Comparison of ENCODE assay signal across 8 cellular contexts in genomic region chr17:44794699-44795413, GRCh38. TPM values are rescaled to one million over a fixed set of nuclear protein-coding genes. Genes with fewer than 3 reads are reported as not detected.
A peak's percentile ranks its signal among the peaks of the same experiment; 100 is the strongest.
DNase-seq lines count a peak whose midpoint lies in the region; ATAC-seq, FAIRE-seq and TF ChIP-seq lines count a peak whose summit lies in the region.

No MANE protein-coding gene starts in this region.

- peaks cover 15 to 57% of the 10 kb centered on the region in 2 experiments for H3K4me1 ChIP-seq in HCT116 (ENCODE audit: control insufficient read depth in 1 of 2, insufficient read depth in 2 of 2, low read length in 2 of 2)
- peaks cover 27% of the 10 kb centered on the region for H3K4me1 ChIP-seq in cardiac muscle cell (ENCODE audit: low read depth)
- peaks cover 6% of the 10 kb centered on the region for H3K4me1 ChIP-seq in smooth muscle cell (ENCODE audit: low read depth)
- no peaks in the 10 kb centered on the region for H3K4me1 ChIP-seq in CD8-positive, alpha-beta memory T cell (ENCODE audit: insufficient read depth, low read length)

- H3K27me3 Mint-ChIP-seq in CD8-positive, alpha-beta memory T cell: peaks cover 2 to 15% of the 10 kb centered on the region in 2 donors

- intact Hi-C loops in HCT116 (cut with micrococcal nuclease): no loop called here

- H2AFZ ChIP-seq in HCT116 (ENCODE audit: low read depth, low read length, poor library complexity, severe bottlenecking): no peak overlapping the region
- H2AFZ ChIP-seq in smooth muscle cell (ENCODE audit: low read depth): peak overlapping the region; percentile 18

- ATAC-seq in HCT116: peak; percentile 70
- ATAC-seq in HG03442 (IDR thresholded peaks at IDR 0.05; ENCODE audit: unreplicated experiment): no peak

- WGBS in smooth muscle cell (ENCODE audit: low lambda C conversion rate): 46% methylated on average over 14 of the region's 14 CpGs

- TF ChIP-seq CTCF in HCT116 (IDR thresholded peaks at IDR 0.05 in 2 of 3, conservative IDR thresholded peaks at IDR 0.05 in 1 of 3; ENCODE audit: borderline replicate concordance in 1 of 3, insufficient read depth in 1 of 3, low read depth in 2 of 3, low read length in 2 of 3): no peak
- no peak for TF ChIP-seq CTCF in cardiac muscle cell (IDR thresholded peaks at IDR 0.05; ENCODE audit: low read depth, low read length)
- no peak for TF ChIP-seq CTCF in smooth muscle cell (IDR thresholded peaks at IDR 0.05; ENCODE audit: borderline replicate concordance, insufficient read depth, poor library complexity, severe bottlenecking)
- TF ChIP-seq CTCF in D721Med (IDR thresholded peaks at IDR 0.05; ENCODE audit: insufficient read depth, missing control alignments): no peak

- BruUV-seq in HCT116 (replicated peaks; lab: Mats Ljungman, UMichigan): no TSS peak

- H3K9ac ChIP-seq in HCT116 (ENCODE audit: low read length) (peak overlapping the region; percentile 51), smooth muscle cell (ENCODE audit: low read depth) (peak overlapping the region; percentile 89)

- POLR2A ChIA-PET in HCT116 (lab: Charles Lee): interaction anchor here (1.2 to 1.4 kb wide), 2 partner anchors 26 to 355 kb away, joined by 4 read pairs; no protein-coding TSS in a partner anchor
- POLR2A ChIA-PET in CD8-positive, alpha-beta memory T cell (lab: Charles Lee): no interaction called here

- CTCF ChIA-PET in HCT116 (lab: Charles Lee): interaction anchor here (3.7 kb wide), 1 partner anchor 15 kb away, joined by 12 read pairs; no protein-coding TSS in a partner anchor
- CTCF ChIA-PET in CD8-positive, alpha-beta memory T cell (lab: Charles Lee): interaction anchor here (1.0 kb wide), 1 partner anchor 71 kb away, joined by 3 read pairs; no protein-coding TSS in a partner anchor

- H3K4me2 ChIP-seq in HCT116 (ENCODE audit: low read length): peak overlapping the region; percentile 65
- peak overlapping the region; percentile 62 for H3K4me2 ChIP-seq in smooth muscle cell

- H3K79me2 ChIP-seq in HCT116 (ENCODE audit: insufficient read depth, low read length): peaks cover 14% of the 10 kb centered on the region; the same call in 1 of the 2 replicates
- H3K79me2 ChIP-seq in smooth muscle cell (ENCODE audit: low read depth): no peaks in the 10 kb centered on the region

- H3K9me2 ChIP-seq in HCT116 (ENCODE audit: insufficient read depth): no peaks in the 10 kb centered on the region

- no peak overlapping the region for H3K27ac Mint-ChIP-seq in CD8-positive, alpha-beta memory T cell

- H3K4me3 Mint-ChIP-seq in CD8-positive, alpha-beta memory T cell: no peak overlapping the region

- H3K36me3 ChIP-seq in HCT116 (ENCODE audit: control insufficient read depth in 1 of 2, insufficient read depth in 2 of 2, low read length in 2 of 2): peaks cover 0 to 9% of the 10 kb centered on the region in 2 experiments; a peak in 1 of 4 replicates
- no peaks in the 10 kb centered on the region for H3K36me3 ChIP-seq in cardiac muscle cell
- no peaks in the 10 kb centered on the region for H3K36me3 ChIP-seq in smooth muscle cell (ENCODE audit: low read depth)
- no peaks in the 10 kb centered on the region for H3K36me3 ChIP-seq in CD8-positive, alpha-beta memory T cell (ENCODE audit: insufficient read depth, low read length)

- H3K27me3 ChIP-seq in HCT116 (ENCODE audit: insufficient read depth, low read length) (no peaks in the 10 kb centered on the region), cardiac muscle cell (no peaks in the 10 kb centered on the region), smooth muscle cell (ENCODE audit: low read depth) (no peaks in the 10 kb centered on the region)
- H3K27me3 ChIP-seq in CD8-positive, alpha-beta memory T cell (ENCODE audit: insufficient read depth, low read length, poor library complexity, severe bottlenecking): no peaks in the 10 kb centered on the region

- peaks cover 19% of the 10 kb centered on the region for H3F3A ChIP-seq in smooth muscle cell (ENCODE audit: low read depth)

- no peaks in the 10 kb centered on the region for H3K9me3 Mint-ChIP-seq in CD8-positive, alpha-beta memory T cell

- peak overlapping the region in 1 of 2 experiments; percentile 26; a peak in 2 of 4 replicates for H3K4me3 ChIP-seq in HCT116 (replicated peaks in 1 of 2; ENCODE audit: low read depth in 1 of 2, low read length in 2 of 2)
- H3K4me3 ChIP-seq in cardiac muscle cell: no peak overlapping the region
- H3K4me3 ChIP-seq in smooth muscle cell: no peak overlapping the region
- H3K4me3 ChIP-seq in CD8-positive, alpha-beta memory T cell (ENCODE audit: low read length): no peak overlapping the region

- H3K9me3 ChIP-seq in HCT116 (ENCODE audit: control insufficient read depth in 1 of 2, insufficient read depth in 1 of 2, low read depth in 1 of 2, low read length in 2 of 2): no peaks in the 10 kb centered on the region
- no peaks in the 10 kb centered on the region for H3K9me3 ChIP-seq in cardiac muscle cell (ENCODE audit: low read depth)
- no peaks in the 10 kb centered on the region for H3K9me3 ChIP-seq in smooth muscle cell (replicated peaks; ENCODE audit: low read depth)
- H3K9me3 ChIP-seq in CD8-positive, alpha-beta memory T cell (ENCODE audit: low read length): no peaks in the 10 kb centered on the region

- FAIRE-seq in D721Med (lab: Jason Lieb, UNC): no peak

- H3K36me3 Mint-ChIP-seq in CD8-positive, alpha-beta memory T cell: no peaks in the 10 kb centered on the region

- peak overlapping the region; percentile 61 for H3K27ac ChIP-seq in HCT116 (ENCODE audit: low read depth, low read length)
- peak overlapping the region; percentile 98 for H3K27ac ChIP-seq in cardiac muscle cell
- peak overlapping the region; percentile 97 for H3K27ac ChIP-seq in smooth muscle cell (ENCODE audit: low read depth)
- no peak overlapping the region for H3K27ac ChIP-seq in CD8-positive, alpha-beta memory T cell (ENCODE audit: low read depth, low read length)

- 0 out of 2 replicates have a peak, but pooled peaks have one; percentile 3 for TF ChIP-seq RAD21 in HCT116 (IDR thresholded peaks at IDR 0.05; ENCODE audit: low read depth)

- H4K20me1 ChIP-seq in HCT116 (ENCODE audit: insufficient read depth) (no peaks in the 10 kb centered on the region), smooth muscle cell (ENCODE audit: low read depth) (no peaks in the 10 kb centered on the region)

- TF ChIP-seq POLR2A in HCT116 (IDR thresholded peaks at IDR 0.05; ENCODE audit: borderline replicate concordance, extremely low read depth, insufficient read depth, insufficient read length): no peak

- DNase-seq in HCT116 (ENCODE audit: low read depth, low spot score) (peak; percentile 73), T1000 (lab: John Stamatoyannopoulos, UW) (peak; percentile 54), cardiac muscle cell (ENCODE audit: low read depth in 1 of 2, low spot score in 1 of 2) (peak in 1 of 2 donors; percentile 64), smooth muscle cell (lab: John Stamatoyannopoulos, UW; ENCODE audit: unreplicated experiment) (no peak), DMS79 treated with DMSO at 0.1 percent for 48 hours (lab: John Stamatoyannopoulos, UW) (no peak), D721Med (ENCODE audit: insufficient read length, low spot score) (no peak)
- no peak for DNase-seq in CD8-positive, alpha-beta memory T cell

- RAD21 ChIA-PET in HCT116 (lab: Charles Lee; ENCODE audit: low non-redundant PET in 1 of 2, low total read pairs in 2 of 2, uncharacterized antibody in 2 of 2, unreplicated experiment in 2 of 2): no interaction called here

- no peaks in the 10 kb centered on the region for H3K4me1 Mint-ChIP-seq in CD8-positive, alpha-beta memory T cell

TF ChIP-seq in HCT116, 20 proteins besides CTCF, POLR2A, EP300 and RAD21 (continues in another document):
- TF ChIP-seq POLR2AphosphoS5 (IDR thresholded peaks at IDR 0.05; ENCODE audit: low read depth, low read length) (peak; percentile 49; the same call in 1 of the 2 replicates), FOSL1 (IDR thresholded peaks at IDR 0.05; ENCODE audit: low read depth) (peak; percentile 75), CEBPB (IDR thresholded peaks at IDR 0.05; ENCODE audit: low read depth) (no peak), SP1 (IDR thresholded peaks at IDR 0.05; ENCODE audit: low read depth) (peak; percentile 72), YY1 (IDR thresholded peaks at IDR 0.05; ENCODE audit: extremely low read depth, insufficient replicate concordance, low read depth, low read length) (no peak), ELF1 (IDR thresholded peaks at IDR 0.05; ENCODE audit: borderline replicate concordance, low read depth) (peak; percentile 26; the same call in 1 of the 2 replicates), EZH2 (IDR thresholded peaks at IDR 0.05) (no peak), CBX3 (IDR thresholded peaks at IDR 0.05; ENCODE audit: low read depth) (peak; percentile 64; the same call in 1 of the 2 replicates), ZNF274 (IDR thresholded peaks at IDR 0.05; ENCODE audit: low read depth, low read length) (no peak), EZH2phosphoT487 (IDR thresholded peaks at IDR 0.05; ENCODE audit: borderline replicate concordance) (no peak), JUND (IDR thresholded peaks at IDR 0.05) (peak; percentile 62)
- TF ChIP-seq, protein P1, sequence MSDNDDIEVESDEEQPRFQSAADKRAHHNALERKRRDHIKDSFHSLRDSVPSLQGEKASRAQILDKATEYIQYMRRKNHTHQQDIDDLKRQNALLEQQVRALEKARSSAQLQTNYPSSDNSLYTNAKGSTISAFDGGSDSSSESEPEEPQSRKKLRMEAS (IDR thresholded peaks at IDR 0.05): no peak; the same call in none of the 2 replicates

RNA-seq across cellular contexts. Expression of gene GJC1, which starts 35.2 kb away (rescaled TPM):
- total RNA-seq in HCT116 (2021; ENCODE audit: unreplicated experiment) (62.4 TPM), cardiac muscle cell (25.8 and 37.3 TPM in 2 replicates), smooth muscle cell (9.2 and 16.1 TPM in 2 replicates)
- 22.6 and 27.0 TPM in 2 replicates for polyA plus RNA-seq in HCT116 (2012)
- polyA plus RNA-seq in cardiac muscle cell (14.8 and 27.0 TPM in 2 replicates), smooth muscle cell (6.3 and 8.0 TPM in 2 replicates)
- total RNA-seq in CD8-positive, alpha-beta memory T cell: 10 to 100 TPM in 1 of 2 experiments, 1 to 10 TPM in 1; 9.4 to 10.2 TPM
- polyA plus RNA-seq in CD8-positive, alpha-beta memory T cell: not detected

RNA-seq across cellular contexts. Expression of gene ADAM11, which starts 36.1 kb away (rescaled TPM):
- total RNA-seq in HCT116 (2021; ENCODE audit: unreplicated experiment) (7.7 TPM), cardiac muscle cell (72.3 and 116 TPM in 2 replicates), smooth muscle cell (0.40 TPM in 1 of 2 replicates, not detected in the other)
- 3.5 and 4.0 TPM in 2 replicates for polyA plus RNA-seq in HCT116 (2012)
- polyA plus RNA-seq in cardiac muscle cell (22.3 and 29.1 TPM in 2 replicates), smooth muscle cell (0.27 and 0.48 TPM in 2 replicates)
- under 1 TPM; 0.35 to 0.71 TPM for total RNA-seq in CD8-positive, alpha-beta memory T cell
- polyA plus RNA-seq in CD8-positive, alpha-beta memory T cell: not detected

RNA-seq across cellular contexts. Expression of gene HIGD1B, which starts 52.8 kb away (rescaled TPM):
- total RNA-seq in HCT116 (2021; ENCODE audit: unreplicated experiment) (not detected), cardiac muscle cell (not detected in 2 replicates), smooth muscle cell (not detected in 2 replicates)
- polyA plus RNA-seq in HCT116 (2012): 0.32 and 0.48 TPM in 2 replicates
- polyA plus RNA-seq in cardiac muscle cell (0.55 TPM in 1 of 2 replicates, not detected in the other), smooth muscle cell (0.39 and 0.61 TPM in 2 replicates)
- not detected for total RNA-seq in CD8-positive, alpha-beta memory T cell
- 0.56 TPM for polyA plus RNA-seq in CD8-positive, alpha-beta memory T cell

Comparison
In these comparisons a context has a peak if more than half of its experiments do, and no peak if none do; other contexts are left out.
1. DNase-seq: peak in HCT116 (single experiment) and T1000 (single experiment); none in smooth muscle cell (single experiment), DMS79 treated with DMSO at 0.1 percent for 48 hours (single experiment), CD8-positive, alpha-beta memory T cell (0 of 5) and D721Med (single experiment).